Comparison of ENCODE assay signal across 9 cellular contexts in genomic region chr1:114979278-114979891, GRCh38. TPM values are rescaled to one million over a fixed set of nuclear protein-coding genes. Genes with fewer than 3 reads are reported as not detected.
DNase-seq lines count a peak whose midpoint lies in the region; ATAC-seq and TF ChIP-seq lines count a peak whose summit lies in the region.
"Had no signal": no experiment of that assay in that cellular context is flagged by ENCODE, and none has a peak within 500 bp of the region (broad histone marks: within the 10 kb centered on the region; RNA-seq: fewer than 3 reads in every experiment).

No MANE protein-coding gene starts in this region.

- H3K4me3 ChIP-seq in HFF-Myc (replicated peaks; ENCODE audit: low read depth, low read length) = no peak overlapping the region

- no peaks in the 10 kb centered on the region for H3K27me3 Mint-ChIP-seq in nephron (ENCODE audit: low read depth)

- peak; percentile 7 for DNase-seq in COLO829 (ENCODE audit: low spot score)
- peak; percentile 31 for DNase-seq in HFF-Myc (ENCODE audit: extremely low read depth, low read depth)
- DNase-seq in NOMO-1 (lab: John Stamatoyannopoulos, UW; ENCODE audit: unreplicated experiment in 2 of 2) = peak; percentile 12 to 28
- DNase-seq in activated CD8-positive, alpha-beta memory T cell treated with anti-CD3 and anti-CD28 coated beads, Interleukin-2, amount 50 U/mL, for 24 hours (ENCODE audit: extremely low read depth) = peak; percentile 37
- DNase-seq in stimulated activated naive CD8-positive, alpha-beta T cell treated with anti-CD3 and anti-CD28 coated beads, Interleukin-15, Interleukin-2, amounts not matched to agents 100 U/mL and 50 U/mL, for 24 hours = peak; percentile 70

- H3K36me3 Mint-ChIP-seq in nephron (ENCODE audit: low read depth) = no peaks in the 10 kb centered on the region

- no peak overlapping the region for H3K4me3 Mint-ChIP-seq in nephron

- ATAC-seq in esophagus mucosa (peak; percentile 64), HG03432 (IDR thresholded peaks at IDR 0.05; ENCODE audit: unreplicated experiment) (no peak)
- peak; percentile 32 for ATAC-seq in stimulated activated naive CD8-positive, alpha-beta T cell treated with anti-CD3 and anti-CD28 coated beads, Interleukin-15, Interleukin-2, amounts not matched to agents 100 U/mL and 50 U/mL, for 24 hours

- peaks cover 12% of the 10 kb centered on the region for H3K9me3 Mint-ChIP-seq in nephron

- H3K27ac Mint-ChIP-seq in nephron = no peak overlapping the region

- no peaks in the 10 kb centered on the region for H3K4me1 Mint-ChIP-seq in nephron

- TF ChIP-seq CTCF in HFF-Myc (IDR thresholded peaks at IDR 0.05; ENCODE audit: low read depth, low read length, missing control alignments) = peak; percentile 61
- peak; percentile 85 to 92 (median 86) for TF ChIP-seq CTCF in nephron (IDR thresholded peaks at IDR 0.05; ENCODE audit: unreplicated experiment in 3 of 3)

RNA-seq across cellular contexts. Expression of gene TSHB, which starts 50.2 kb away (rescaled TPM):
- not detected for total RNA-seq in esophagus mucosa
- total RNA-seq: T-helper 1 cell treated with Interleukin-12 subunit alpha and Interleukin-12 subunit beta and Interleukin-4 antibody, amounts not matched to agents 30 ng/mL and 1 ng/mL, for 36 hours had no signal

Comparison
In these comparisons a context has a peak if more than half of its experiments do, and no peak if none do; other contexts are left out.
1. DNase-seq: peak in every context shown above with its lines; median percentile 70 in stimulated activated naive CD8-positive, alpha-beta T cell treated with anti-CD3 and anti-CD28 coated beads, Interleukin-15, Interleukin-2, amounts not matched to agents 100 U/mL and 50 U/mL, for 24 hours; 37 in activated CD8-positive, alpha-beta memory T cell treated with anti-CD3 and anti-CD28 coated beads, Interleukin-2, amount 50 U/mL, for 24 hours; 31 in HFF-Myc; 20 in NOMO-1; 7 in COLO829.